In the genomic region with DNA sequence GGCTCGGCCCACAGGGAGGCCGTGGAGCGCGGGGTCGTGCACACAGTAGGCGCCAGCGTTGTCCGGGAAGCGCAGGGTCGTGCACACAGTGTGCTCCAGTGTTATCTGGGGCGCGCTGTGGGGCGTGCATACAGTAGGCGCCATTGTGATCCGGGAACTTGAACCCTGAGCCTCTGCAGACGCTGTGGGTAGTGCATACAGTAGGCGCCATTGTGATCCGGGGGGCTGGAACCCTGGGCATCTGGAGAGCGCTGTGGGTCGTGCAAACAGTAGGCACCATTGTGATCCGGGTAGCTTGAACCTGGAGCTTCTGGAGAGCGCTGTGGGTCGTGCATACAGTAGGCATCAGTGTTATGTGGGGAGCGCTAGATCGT, we compare ENCODE assay signal across 9 cellular contexts. TPM values are rescaled to one million over a fixed set of nuclear protein-coding genes. Genes with fewer than 3 reads are reported as not detected.
DNase-seq lines count a peak whose midpoint lies in the region; ATAC-seq, FAIRE-seq and TF ChIP-seq lines count a peak whose summit lies in the region.
"Had no signal": no experiment of that assay in that cellular context is flagged by ENCODE, and none has a peak within 500 bp of the region (broad histone marks: within the 10 kb centered on the region; RNA-seq: fewer than 3 reads in every experiment).

No MANE protein-coding gene starts in this region.

- H3K9me3 ChIP-seq in gastroesophageal sphincter: no peaks in the 10 kb centered on the region

- TF ChIP-seq POLR2A in gastroesophageal sphincter (IDR thresholded peaks at IDR 0.05): no peak
- no peak for TF ChIP-seq POLR2A in H54 (IDR thresholded peaks at IDR 0.05; ENCODE audit: low read depth, low read length)

- in situ Hi-C loops in ACHN (cut with HindIII; ENCODE audit: low pct_ligation_motif_present, low pct_unique_long_range_greater_than_20kb, low sequenced_read_pairs): no loop called here

- H3K36me3 ChIP-seq in gastroesophageal sphincter: no peaks in the 10 kb centered on the region

- no peaks in the 10 kb centered on the region for H3K27me3 ChIP-seq in gastroesophageal sphincter

- peak overlapping the region; percentile 85 to 91 for H3K4me3 ChIP-seq in gastroesophageal sphincter
- peak overlapping the region; percentile 67 for H3K4me3 ChIP-seq in retinal pigment epithelial cell (ENCODE audit: low read length)

- FAIRE-seq in H54 (lab: Jason Lieb, UNC): no peak
- FAIRE-seq: frontal cortex had no signal

- H3K27ac ChIP-seq in VCaP: peak overlapping the region; percentile 92
- H3K27ac ChIP-seq in gastroesophageal sphincter: peak overlapping the region; percentile 68 to 100 (median 96)

- TF ChIP-seq CTCF in VCaP (conservative IDR thresholded peaks at IDR 0.05) (no peak), gastroesophageal sphincter (IDR thresholded peaks at IDR 0.05) (no peak), retinal pigment epithelial cell (conservative IDR thresholded peaks at IDR 0.05; ENCODE audit: low read depth, low read length) (no peak)

- WGBS in gastroesophageal sphincter (ENCODE audit: low coverage in 1 of 2), 2 donors: 9 to 23% methylated on average over 4 of the region's 25 CpGs

- DNase-seq in retinal pigment epithelial cell (ENCODE audit: low read depth): no peak
- DNase-seq in H54 (ENCODE audit: insufficient read length, low spot score): no peak
- DNase-seq in stimulated activated CD4-positive, alpha-beta T cell treated with anti-CD3 and anti-CD28 coated beads, Interleukin-4, amount 100 ng/mL, for 1 hour: no peak
- DNase-seq in ACHN: no peak

- H3K4me1 ChIP-seq in gastroesophageal sphincter: peaks cover 0 to 71% (median 14%) of the 10 kb centered on the region in 3 donors

- TF ChIP-seq EP300 in gastroesophageal sphincter (IDR thresholded peaks at IDR 0.05): no peak

- ATAC-seq in GM19395 (IDR thresholded peaks at IDR 0.05; ENCODE audit: unreplicated experiment): peak; percentile 6
- no peak for ATAC-seq in gastroesophageal sphincter
- no peak for ATAC-seq in GM21528 (IDR thresholded peaks at IDR 0.05; ENCODE audit: low FRiP score, unreplicated experiment)

RNA-seq across cellular contexts. Expression of gene ZNF236, which starts 0.8 kb away (rescaled TPM):
- total RNA-seq in gastroesophageal sphincter: 10 to 100 TPM in 3 of 4 donors, 1 to 10 TPM in 1; 8.5 to 26.8 (median 16.8) TPM
